Comparison of ENCODE assay signal across 24 cellular contexts in the genomic region with DNA sequence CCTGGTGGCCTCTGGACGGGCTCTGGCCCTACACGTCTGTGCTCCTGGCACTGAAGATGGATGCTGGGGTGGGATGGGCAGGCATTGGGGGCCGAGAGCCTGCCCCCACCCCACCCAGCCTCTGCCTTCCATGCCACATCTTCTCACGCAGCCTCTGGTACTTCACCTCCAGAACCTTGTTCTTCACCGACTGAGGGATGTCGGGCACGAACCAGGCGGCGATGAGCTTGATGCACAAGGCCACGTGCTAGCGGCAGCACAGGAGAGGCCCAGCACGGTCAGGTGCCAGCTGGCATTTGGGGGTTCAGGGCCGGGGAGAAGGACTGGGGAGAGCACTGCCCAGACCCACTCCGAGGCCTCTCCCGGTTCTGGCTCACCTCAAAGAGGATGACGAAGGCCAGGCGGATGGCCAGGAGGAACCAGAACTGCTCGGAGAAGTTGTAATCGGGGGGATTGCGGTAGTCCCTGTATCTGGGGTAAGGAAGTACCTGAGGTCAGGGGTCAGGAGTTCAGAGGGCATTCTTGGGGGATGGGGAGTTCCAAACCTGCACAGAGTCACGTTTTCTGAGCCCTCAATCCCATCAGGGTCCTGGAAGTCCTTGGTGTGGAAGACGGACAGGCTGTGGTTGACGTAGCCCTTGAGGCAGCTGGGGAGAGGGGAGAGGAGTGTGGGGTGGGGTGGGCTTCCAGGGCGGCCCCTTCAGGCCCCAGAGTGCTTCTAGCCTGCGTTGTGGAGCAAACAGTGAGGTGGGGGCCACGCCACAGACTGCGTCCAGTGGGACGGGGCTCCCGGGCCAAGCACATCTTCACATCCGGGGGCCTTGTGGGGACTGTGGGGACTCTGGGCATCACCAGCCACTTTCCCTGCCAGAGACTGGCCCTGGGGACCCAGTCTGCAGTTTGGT. TPM values are rescaled to one million over a fixed set of nuclear protein-coding genes. Genes with fewer than 3 reads are reported as not detected.
DNase-seq lines count a peak whose midpoint lies in the region; ATAC-seq, FAIRE-seq and TF ChIP-seq lines count a peak whose summit lies in the region.
"Had no signal": no experiment of that assay in that cellular context is flagged by ENCODE, and none has a peak within 500 bp of the region (broad histone marks: within the 10 kb centered on the region; RNA-seq: fewer than 3 reads in every experiment).

No MANE protein-coding gene starts in this region.

- H3K36me3 Mint-ChIP-seq in T-helper 2 cell treated with Interferon-gamma antibody and Interleukin-4, amounts not matched to agents 5 μg/mL and 100 μg/mL, for 36 hours (ENCODE audit: low read depth): peaks cover 9% of the 10 kb centered on the region
- H3K36me3 Mint-ChIP-seq in CD8-positive, alpha-beta memory T cell: peaks cover 0 to 11% (median 0%) of the 10 kb centered on the region in 3 donors
- no peaks in the 10 kb centered on the region for H3K36me3 Mint-ChIP-seq in nephron progenitor cell (ENCODE audit: low read depth)

- H3K27me3 ChIP-seq in CD8-positive, alpha-beta memory T cell (ENCODE audit: insufficient read depth, low read length, poor library complexity, severe bottlenecking): no peaks in the 10 kb centered on the region
- no peaks in the 10 kb centered on the region for H3K27me3 ChIP-seq in K562 (ENCODE audit: control insufficient read depth in 2 of 2, insufficient read depth in 2 of 2, low read length in 2 of 2)
- H3K27me3 ChIP-seq in smooth muscle cell (ENCODE audit: low read depth): peaks cover 19% of the 10 kb centered on the region
- H3K27me3 ChIP-seq: thyroid gland had no signal

- no peak for TF ChIP-seq RAD21 in K562 (CRISPR knock-in tag; conservative IDR thresholded peaks at IDR 0.05 in 1 of 2, IDR thresholded peaks at IDR 0.05 in 1 of 2)

- 71% methylated on average over 17 of the region's 30 CpGs for WGBS in K562 (ENCODE audit: insufficient coverage, low coverage, missing lambda C conversion rate)
- 95% methylated on average over 30 of the region's 30 CpGs for WGBS in smooth muscle cell (ENCODE audit: low lambda C conversion rate)

- H3K27ac Mint-ChIP-seq in T-helper 2 cell treated with Interferon-gamma antibody and Interleukin-4, amounts not matched to agents 5 μg/mL and 100 μg/mL, for 36 hours: peak overlapping the region; percentile 41
- peak overlapping the region in 1 of 8 donors; percentile 55 for H3K27ac Mint-ChIP-seq in CD8-positive, alpha-beta memory T cell
- H3K27ac Mint-ChIP-seq in nephron progenitor cell: no peak overlapping the region

- POLR2A ChIA-PET in CD8-positive, alpha-beta memory T cell (lab: Charles Lee): interaction anchor here (1.4 kb wide), 1 partner anchor 29 kb away, joined by 4 read pairs; no protein-coding TSS in a partner anchor
- POLR2A ChIA-PET in K562 (lab: Yijun Ruan, JAX): interaction anchor here (0.8 kb wide), 1 partner anchor 22 kb away, joined by 3 read pairs; no protein-coding TSS in a partner anchor

- peak overlapping the region in 1 of 2 experiments; percentile 33; a peak in 1 of 4 replicates for H3K9ac ChIP-seq in K562 (ENCODE audit: insufficient read depth in 1 of 2, low read depth in 2 of 2, low read length in 2 of 2)
- no peak overlapping the region for H3K9ac ChIP-seq in smooth muscle cell (ENCODE audit: low read depth)

- CTCF ChIA-PET in CD8-positive, alpha-beta memory T cell (lab: Charles Lee): interaction anchor here (2.1 kb wide), 1 partner anchor 25 kb away, joined by 5 read pairs; no protein-coding TSS in a partner anchor
- CTCF ChIA-PET in K562 (lab: Yijun Ruan, JAX; ENCODE audit: low intra/inter-chr PET ratio): no interaction called here

- DNase-seq in T-helper 2 cell treated with Interferon-gamma antibody and Interleukin-4, amounts not matched to agents 5 μg/mL and 100 μg/mL, for 36 hours (ENCODE audit: low spot score): no peak
- DNase-seq in T-helper 2 cell: no peak
- no peak for DNase-seq in CD8-positive, alpha-beta memory T cell
- DNase-seq in K562 (ENCODE audit: extremely low read depth in 1 of 4, low spot score in 3 of 4): no peak
- peak; percentile 2 for DNase-seq in nephron progenitor cell
- no peak for DNase-seq in smooth muscle cell (lab: John Stamatoyannopoulos, UW; ENCODE audit: unreplicated experiment)
- DNase-seq in kidney glomerular epithelial cell (lab: John Stamatoyannopoulos, UW): no peak
- DNase-seq: activated CD4-positive, alpha-beta T cell treated with anti-CD3 and anti-CD28 coated beads for 48 hours; activated CD8-positive, alpha-beta memory T cell treated with anti-CD3 and anti-CD28 coated beads, Interleukin-2, amount 50 U/mL, for 48 hours; AML-193; caudate nucleus; GOT3; NCI-H1092 treated with DMSO at 0.1 percent for 48 hours; NCI-H2029 treated with DMSO at 0.1 percent for 48 hours; NCI-H345; stimulated activated CD4-positive, alpha-beta T cell treated with anti-CD3 and anti-CD28 coated beads, Interleukin-2, amount 100 ng/mL, for 48 hours; stimulated activated naive CD4-positive, alpha-beta T cell treated with Interleukin-2 at 50 U/mL for 16 hours; thyroid gland had no signal

- H3K79me2 ChIP-seq in K562 (ENCODE audit: control insufficient read depth, insufficient read depth, low read length): no peaks in the 10 kb centered on the region
- no peaks in the 10 kb centered on the region for H3K79me2 ChIP-seq in smooth muscle cell (ENCODE audit: low read depth)

- H2AFZ ChIP-seq in K562 (ENCODE audit: low read depth, low read length): no peak overlapping the region
- H2AFZ ChIP-seq in smooth muscle cell (ENCODE audit: low read depth): no peak overlapping the region

- H3K9me3 ChIP-seq in CD8-positive, alpha-beta memory T cell (ENCODE audit: low read length): no peaks in the 10 kb centered on the region
- H3K9me3 ChIP-seq in K562 (replicated peaks; ENCODE audit: control insufficient read depth, insufficient read depth, low read depth, low read length) (no peaks in the 10 kb centered on the region), smooth muscle cell (replicated peaks; ENCODE audit: low read depth) (no peaks in the 10 kb centered on the region)
- H3K9me3 ChIP-seq: prostate gland, thyroid gland had no signal

- H3K4me3 Mint-ChIP-seq in T-helper 2 cell treated with Interferon-gamma antibody and Interleukin-4, amounts not matched to agents 5 μg/mL and 100 μg/mL, for 36 hours: peak overlapping the region; percentile 4
- peak overlapping the region in 6 of 7 donors; percentile 23 to 81 (median 45) for H3K4me3 Mint-ChIP-seq in CD8-positive, alpha-beta memory T cell
- no peak overlapping the region for H3K4me3 Mint-ChIP-seq in nephron progenitor cell

- no peak for TF ChIP-seq EP300 in K562 (IDR thresholded peaks at IDR 0.05; ENCODE audit: low read length)

- H3K9me3 Mint-ChIP-seq in T-helper 2 cell treated with Interferon-gamma antibody and Interleukin-4, amounts not matched to agents 5 μg/mL and 100 μg/mL, for 36 hours: no peaks in the 10 kb centered on the region
- no peaks in the 10 kb centered on the region for H3K9me3 Mint-ChIP-seq in CD8-positive, alpha-beta memory T cell
- no peaks in the 10 kb centered on the region for H3K9me3 Mint-ChIP-seq in nephron progenitor cell

- no peaks in the 10 kb centered on the region for H3K36me3 ChIP-seq in CD8-positive, alpha-beta memory T cell (ENCODE audit: insufficient read depth, low read length)
- no peaks in the 10 kb centered on the region for H3K36me3 ChIP-seq in K562 (ENCODE audit: control insufficient read depth, insufficient read depth, low read length)
- H3K36me3 ChIP-seq in smooth muscle cell (ENCODE audit: low read depth): no peaks in the 10 kb centered on the region
- H3K36me3 ChIP-seq: prostate gland, thyroid gland had no signal

- TF ChIP-seq POLR2A in K562 (conservative IDR thresholded peaks at IDR 0.05): no peak

- H4K20me1 ChIP-seq in K562 (replicated peaks; ENCODE audit: control insufficient read depth, insufficient read depth, low read length): no peaks in the 10 kb centered on the region
- H4K20me1 ChIP-seq in smooth muscle cell (ENCODE audit: low read depth): no peaks in the 10 kb centered on the region

- H3K27me3 Mint-ChIP-seq in T-helper 2 cell treated with Interferon-gamma antibody and Interleukin-4, amounts not matched to agents 5 μg/mL and 100 μg/mL, for 36 hours (ENCODE audit: low read depth): no peaks in the 10 kb centered on the region
- H3K27me3 Mint-ChIP-seq in CD8-positive, alpha-beta memory T cell: no peaks in the 10 kb centered on the region
- H3K27me3 Mint-ChIP-seq in nephron progenitor cell (ENCODE audit: low read depth, poor library complexity): peaks cover 60% of the 10 kb centered on the region

- H3K4me1 Mint-ChIP-seq in T-helper 2 cell treated with Interferon-gamma antibody and Interleukin-4, amounts not matched to agents 5 μg/mL and 100 μg/mL, for 36 hours (ENCODE audit: low read depth): peaks cover 23% of the 10 kb centered on the region
- H3K4me1 Mint-ChIP-seq in CD8-positive, alpha-beta memory T cell: peaks cover 16 to 26% (median 19%) of the 10 kb centered on the region in 3 donors
- peaks cover 20% of the 10 kb centered on the region for H3K4me1 Mint-ChIP-seq in nephron progenitor cell

- in situ Hi-C loops in K562 (cut with MboI): no loop called here

- BruUV-seq in K562 (replicated peaks; lab: Mats Ljungman, UMichigan): no TSS peak

- H3K4me2 ChIP-seq in K562 (ENCODE audit: insufficient read depth, low read length): no peak overlapping the region
- H3K4me2 ChIP-seq in smooth muscle cell: no peak overlapping the region

- intact Hi-C loops in K562 (cut with micrococcal nuclease): no loop called here

- H3K4me1 ChIP-seq in CD8-positive, alpha-beta memory T cell (ENCODE audit: insufficient read depth, low read length): peaks cover 9% of the 10 kb centered on the region
- peaks cover 10 to 66% of the 10 kb centered on the region in 2 experiments for H3K4me1 ChIP-seq in K562 (replicated peaks in 1 of 2; ENCODE audit: control insufficient read depth in 2 of 2, insufficient read depth in 2 of 2, low read length in 2 of 2)
- H3K4me1 ChIP-seq in smooth muscle cell (ENCODE audit: low read depth): no peaks in the 10 kb centered on the region

- no peak overlapping the region for H3K27ac ChIP-seq in CD8-positive, alpha-beta memory T cell (ENCODE audit: low read depth, low read length)
- H3K27ac ChIP-seq in K562 (ENCODE audit: extremely low read depth, low read depth, low read length) (no peak overlapping the region), smooth muscle cell (ENCODE audit: low read depth) (no peak overlapping the region)
- H3K27ac ChIP-seq: thyroid gland had no signal

- peaks cover 8% of the 10 kb centered on the region for H3F3A ChIP-seq in smooth muscle cell (ENCODE audit: low read depth)

- H3K4me3 ChIP-seq in CD8-positive, alpha-beta memory T cell (ENCODE audit: low read length): no peak overlapping the region
- H3K4me3 ChIP-seq in K562 (no peak overlapping the region), smooth muscle cell (no peak overlapping the region)

- no peak for TF ChIP-seq CTCF in K562 (IDR thresholded peaks at IDR 0.05 in 2 of 3, conservative IDR thresholded peaks at IDR 0.05 in 1 of 3; ENCODE audit: insufficient read depth in 2 of 3, low read depth in 1 of 3, low read length in 3 of 3)
- TF ChIP-seq CTCF in nephron progenitor cell (IDR thresholded peaks at IDR 0.05): no peak
- TF ChIP-seq CTCF in smooth muscle cell (IDR thresholded peaks at IDR 0.05; ENCODE audit: borderline replicate concordance, insufficient read depth, poor library complexity, severe bottlenecking): no peak

- no peak for FAIRE-seq in K562 (lab: Jason Lieb, UNC)
- FAIRE-seq: GM12892 had no signal

- no peaks in the 10 kb centered on the region for H3K9me1 ChIP-seq in K562 (ENCODE audit: control insufficient read depth, insufficient read depth, low read length)

- no peak for ATAC-seq in K562
- ATAC-seq in GM19463 (IDR thresholded peaks at IDR 0.05; ENCODE audit: unreplicated experiment): no peak
- ATAC-seq: left colon had no signal

RNA-seq across cellular contexts. Expression of gene SIGIRR, which starts 3.8 kb away (rescaled TPM):
- total RNA-seq in CD8-positive, alpha-beta memory T cell: 10 to 100 TPM; 54.2 to 59.4 TPM
- polyA plus RNA-seq in CD8-positive, alpha-beta memory T cell: 267 TPM
- total RNA-seq in K562 (2011; cell fraction: chromatin; rRNA removed; ENCODE audit: low replicate concordance): 8.7 and 27.6 TPM in 2 replicates
- 50.7 and 50.9 TPM in 2 replicates for total RNA-seq in K562 (2011; cell fraction: nucleolus; rRNA removed)
- total RNA-seq in K562 (2011; cell fraction: nucleoplasm; rRNA removed): 15.8 and 24.1 TPM in 2 replicates
- total RNA-seq in K562 (2014; rRNA removed) (109 and 114 TPM in 2 replicates), K562 (2014; rRNA removed; fragmentation: Illumina TruSeq; extraction: Trizol) (6.0 and 7.2 TPM in 2 replicates), K562 (2015; rRNA removed; fragmentation: Illumina TruSeq; extraction: Trizol) (50.6 and 51.6 TPM in 2 replicates), K562 (2021) (83.1 and 93.8 TPM in 2 replicates), smooth muscle cell (15.3 and 18.3 TPM in 2 replicates)
- polyA plus RNA-seq in K562 (2011; rRNA removed) (22.5 and 25.0 TPM in 2 replicates), K562 (2014; fragmentation: Illumina TruSeq; extraction: Trizol) (14.8 and 46.2 TPM in 2 replicates), K562 (2014; fragmentation: Nextera tagmentation; extraction: Ambion mirVana) (10 to 100 TPM in 1 of 2 experiments, 1 to 10 TPM in 1; 6.3 to 13.3 TPM), K562 (2014; rRNA removed) (92.4 and 133 TPM in 2 replicates), smooth muscle cell (26.3 and 29.4 TPM in 2 replicates)
- polyA plus RNA-seq in K562 (2011; cell fraction: cytosol; rRNA removed): 41.4 and 135 TPM in 2 replicates
- 81.1 and 118 TPM in 2 replicates for polyA plus RNA-seq in K562 (2011; cell fraction: nucleus; rRNA removed)
- polyA plus RNA-seq in K562 (2012): 55.3 and 81.1 TPM in 2 replicates
- polyA minus RNA-seq in K562 (2011; rRNA and poly(A)+ RNA removed): 1.1 and 2.3 TPM in 2 replicates
- 12.4 and 13.7 TPM in 2 replicates for polyA minus RNA-seq in K562 (2011; cell fraction: cytosol; rRNA and poly(A)+ RNA removed)
- 11.0 and 11.7 TPM in 2 replicates for polyA minus RNA-seq in K562 (2011; cell fraction: nucleus; rRNA and poly(A)+ RNA removed)

RNA-seq across cellular contexts. Expression of gene ANO9, which starts 23.2 kb away (rescaled TPM):
- total RNA-seq in CD8-positive, alpha-beta memory T cell: 10 to 100 TPM; 25.3 to 26.4 TPM
- 12.2 TPM for polyA plus RNA-seq in CD8-positive, alpha-beta memory T cell
- 28.4 and 83.6 TPM in 2 replicates for total RNA-seq in K562 (2011; cell fraction: chromatin; rRNA removed; ENCODE audit: low replicate concordance)
- 54.4 and 56.8 TPM in 2 replicates for total RNA-seq in K562 (2011; cell fraction: nucleolus; rRNA removed)
- total RNA-seq in K562 (2011; cell fraction: nucleoplasm; rRNA removed): 33.9 and 40.5 TPM in 2 replicates
- total RNA-seq in K562 (2014; rRNA removed) (4.9 and 5.1 TPM in 2 replicates), K562 (2014; rRNA removed; fragmentation: Illumina TruSeq; extraction: Trizol) (1.0 and 1.1 TPM in 2 replicates), K562 (2015; rRNA removed; fragmentation: Illumina TruSeq; extraction: Trizol) (3.8 TPM in 2 replicates), K562 (2021) (9.3 and 14.5 TPM in 2 replicates), smooth muscle cell (0.67 and 1.4 TPM in 2 replicates)
- polyA plus RNA-seq in K562 (2011; rRNA removed) (5.4 and 19.1 TPM in 2 replicates), K562 (2014; fragmentation: Illumina TruSeq; extraction: Trizol) (4.5 and 5.5 TPM in 2 replicates), K562 (2014; fragmentation: Nextera tagmentation; extraction: Ambion mirVana) (under 1 TPM; 0.20 to 0.27 TPM), K562 (2014; rRNA removed) (10.7 and 10.8 TPM in 2 replicates), smooth muscle cell (1.5 and 7.1 TPM in 2 replicates)
- polyA plus RNA-seq in K562 (2011; cell fraction: cytosol; rRNA removed): 4.1 and 4.3 TPM in 2 replicates
- 179 and 200 TPM in 2 replicates for polyA plus RNA-seq in K562 (2011; cell fraction: nucleus; rRNA removed)
- 11.4 and 33.5 TPM in 2 replicates for polyA plus RNA-seq in K562 (2012)
- polyA minus RNA-seq in K562 (2011; rRNA and poly(A)+ RNA removed): 1.3 and 1.4 TPM in 2 replicates
- polyA minus RNA-seq in K562 (2011; cell fraction: cytosol; rRNA and poly(A)+ RNA removed): 2.9 and 3.2 TPM in 2 replicates
- 19.4 and 27.1 TPM in 2 replicates for polyA minus RNA-seq in K562 (2011; cell fraction: nucleus; rRNA and poly(A)+ RNA removed)
- polyA plus RNA-seq: neural cell had no signal

RNA-seq across cellular contexts. Expression of gene PKP3, which starts 24.6 kb away (rescaled TPM):
- total RNA-seq in CD8-positive, alpha-beta memory T cell: not detected
- 1.1 TPM for polyA plus RNA-seq in CD8-positive, alpha-beta memory T cell
- total RNA-seq in K562 (2011; cell fraction: chromatin; rRNA removed; ENCODE audit: low replicate concordance): 29.8 and 101 TPM in 2 replicates
- total RNA-seq in K562 (2011; cell fraction: nucleolus; rRNA removed): 77.2 and 90.9 TPM in 2 replicates
- total RNA-seq in K562 (2011; cell fraction: nucleoplasm; rRNA removed): 38.5 and 42.2 TPM in 2 replicates
- total RNA-seq in K562 (2014; rRNA removed) (99.7 and 122 TPM in 2 replicates), K562 (2014; rRNA removed; fragmentation: Illumina TruSeq; extraction: Trizol) (11.2 and 14.9 TPM in 2 replicates), K562 (2015; rRNA removed; fragmentation: Illumina TruSeq; extraction: Trizol) (30.7 and 36.6 TPM in 2 replicates), K562 (2021) (102 and 110 TPM in 2 replicates), smooth muscle cell (32.0 and 61.2 TPM in 2 replicates)
- polyA plus RNA-seq in K562 (2011; rRNA removed) (45.4 and 47.8 TPM in 2 replicates), K562 (2014; fragmentation: Illumina TruSeq; extraction: Trizol) (26.9 and 39.7 TPM in 2 replicates), K562 (2014; fragmentation: Nextera tagmentation; extraction: Ambion mirVana) (under 1 TPM; 0.11 to 0.45 TPM), K562 (2014; rRNA removed) (73.9 and 78.9 TPM in 2 replicates), smooth muscle cell (24.6 and 69.9 TPM in 2 replicates)
- polyA plus RNA-seq in K562 (2011; cell fraction: cytosol; rRNA removed): 40.1 and 126 TPM in 2 replicates
- 77.2 and 108 TPM in 2 replicates for polyA plus RNA-seq in K562 (2011; cell fraction: nucleus; rRNA removed)
- polyA plus RNA-seq in K562 (2012): 49.0 and 59.2 TPM in 2 replicates
- polyA minus RNA-seq in K562 (2011; rRNA and poly(A)+ RNA removed): 8.3 and 21.7 TPM in 2 replicates
- 71.3 and 72.2 TPM in 2 replicates for polyA minus RNA-seq in K562 (2011; cell fraction: cytosol; rRNA and poly(A)+ RNA removed)
- 28.1 and 30.5 TPM in 2 replicates for polyA minus RNA-seq in K562 (2011; cell fraction: nucleus; rRNA and poly(A)+ RNA removed)
- total RNA-seq: OCI-LY7 had no signal
- polyA plus RNA-seq: neural cell had no signal

RNA-seq across cellular contexts. Expression of gene PTDSS2, which starts 31.5 kb away (rescaled TPM):
- 10 to 100 TPM; 26.2 to 28.4 TPM for total RNA-seq in CD8-positive, alpha-beta memory T cell
- 11.5 TPM for polyA plus RNA-seq in CD8-positive, alpha-beta memory T cell
- total RNA-seq in K562 (2011; cell fraction: chromatin; rRNA removed; ENCODE audit: low replicate concordance): 105 and 295 TPM in 2 replicates
- 221 and 222 TPM in 2 replicates for total RNA-seq in K562 (2011; cell fraction: nucleolus; rRNA removed)
- total RNA-seq in K562 (2011; cell fraction: nucleoplasm; rRNA removed): 123 and 136 TPM in 2 replicates
- 42.4 and 61.4 TPM in 2 replicates for total RNA-seq in K562 (2014; rRNA removed)
- total RNA-seq in K562 (2014; rRNA removed; fragmentation: Illumina TruSeq; extraction: Trizol): 7.7 and 10.3 TPM in 2 replicates
- total RNA-seq in K562 (2015; rRNA removed; fragmentation: Illumina TruSeq; extraction: Trizol): 17.2 and 19.2 TPM in 2 replicates
- 51.4 and 53.9 TPM in 2 replicates for total RNA-seq in K562 (2021)
- 22.4 and 36.2 TPM in 2 replicates for polyA plus RNA-seq in K562 (2011; rRNA removed)
- 31.4 and 55.2 TPM in 2 replicates for polyA plus RNA-seq in K562 (2011; cell fraction: cytosol; rRNA removed)
- polyA plus RNA-seq in K562 (2011; cell fraction: nucleus; rRNA removed): 204 and 221 TPM in 2 replicates
- polyA plus RNA-seq in K562 (2012): 33.8 and 52.0 TPM in 2 replicates
- 16.9 and 25.2 TPM in 2 replicates for polyA plus RNA-seq in K562 (2014; fragmentation: Illumina TruSeq; extraction: Trizol)
- polyA plus RNA-seq in K562 (2014; fragmentation: Nextera tagmentation; extraction: Ambion mirVana): 1 to 10 TPM in 1 of 2 experiments, under 1 TPM in 1; 0.45 to 1.1 TPM
- polyA plus RNA-seq in K562 (2014; rRNA removed): 36.8 and 38.3 TPM in 2 replicates
- polyA minus RNA-seq in K562 (2011; rRNA and poly(A)+ RNA removed): 21.0 and 25.3 TPM in 2 replicates
- 26.6 and 30.7 TPM in 2 replicates for polyA minus RNA-seq in K562 (2011; cell fraction: cytosol; rRNA and poly(A)+ RNA removed)
- 37.0 and 51.1 TPM in 2 replicates for polyA minus RNA-seq in K562 (2011; cell fraction: nucleus; rRNA and poly(A)+ RNA removed)
- 15.2 and 20.7 TPM in 2 replicates for total RNA-seq in smooth muscle cell
- 25.2 and 33.5 TPM in 2 replicates for polyA plus RNA-seq in smooth muscle cell

RNA-seq across cellular contexts. Expression of gene B4GALNT4, which starts 49.3 kb away (rescaled TPM):
- under 1 TPM; 0.47 to 0.81 TPM for total RNA-seq in CD8-positive, alpha-beta memory T cell
- 0.31 TPM for polyA plus RNA-seq in CD8-positive, alpha-beta memory T cell
- total RNA-seq in K562 (2011; cell fraction: chromatin; rRNA removed; ENCODE audit: low replicate concordance): 45.4 and 151 TPM in 2 replicates
- total RNA-seq in K562 (2011; cell fraction: nucleolus; rRNA removed): 117 and 141 TPM in 2 replicates
- total RNA-seq in K562 (2011; cell fraction: nucleoplasm; rRNA removed): 54.9 and 57.5 TPM in 2 replicates
- total RNA-seq in K562 (2014; rRNA removed) (22.7 and 26.2 TPM in 2 replicates), K562 (2014; rRNA removed; fragmentation: Illumina TruSeq; extraction: Trizol) (2.1 and 2.5 TPM in 2 replicates), K562 (2015; rRNA removed; fragmentation: Illumina TruSeq; extraction: Trizol) (7.6 and 9.7 TPM in 2 replicates), K562 (2021) (33.6 and 37.1 TPM in 2 replicates), smooth muscle cell (21.9 and 48.8 TPM in 2 replicates)
- polyA plus RNA-seq in K562 (2011; rRNA removed) (14.0 and 22.7 TPM in 2 replicates), K562 (2014; fragmentation: Illumina TruSeq; extraction: Trizol) (4.5 and 10.9 TPM in 2 replicates), K562 (2014; fragmentation: Nextera tagmentation; extraction: Ambion mirVana) (under 1 TPM in 1 of 2 experiments, not detected in 1; 0.20 TPM), K562 (2014; rRNA removed) (30.0 and 32.0 TPM in 2 replicates), smooth muscle cell (44.9 and 45.8 TPM in 2 replicates)
- polyA plus RNA-seq in K562 (2011; cell fraction: cytosol; rRNA removed): 20.4 and 42.5 TPM in 2 replicates
- polyA plus RNA-seq in K562 (2011; cell fraction: nucleus; rRNA removed): 174 and 271 TPM in 2 replicates
- 17.2 and 19.0 TPM in 2 replicates for polyA plus RNA-seq in K562 (2012)
- polyA minus RNA-seq in K562 (2011; rRNA and poly(A)+ RNA removed): 2.1 and 3.3 TPM in 2 replicates
- polyA minus RNA-seq in K562 (2011; cell fraction: cytosol; rRNA and poly(A)+ RNA removed): 8.1 and 9.7 TPM in 2 replicates
- polyA minus RNA-seq in K562 (2011; cell fraction: nucleus; rRNA and poly(A)+ RNA removed): 23.6 and 27.2 TPM in 2 replicates
- total RNA-seq: OCI-LY7 had no signal

Comparison
In these comparisons a context has a peak if more than half of its experiments do, and no peak if none do; other contexts are left out.
1. RNA of gene PKP3, which starts 24.6 kb away (total RNA-seq): 11.2 to 122 TPM in K562 and 32.0 to 61.2 TPM in smooth muscle cell; not detected in CD8-positive, alpha-beta memory T cell; every median in the first group is over 10 times any median in the second.